In genomic region chr12:129423041-129423580, GRCh38 we compare ENCODE assay signal across 19 cellular contexts.
"Had no signal": no experiment of that assay in that cellular context is flagged by ENCODE, and none has a peak within 500 bp of the region (broad histone marks: within the 10 kb centered on the region; RNA-seq: fewer than 3 reads in every experiment).

No MANE protein-coding gene starts in this region.

- H3K27me3 ChIP-seq: esophagus squamous epithelium, left lung, neutrophil, spleen had no signal

- H3K4me3 ChIP-seq: esophagus squamous epithelium, gastroesophageal sphincter, left lung, lung, psoas muscle, spleen had no signal

- DNase-seq: esophagus squamous epithelium; foreskin fibroblast; glutamatergic neuron; islet precursor cell; left lung; naive thymus-derived CD4-positive, alpha-beta T cell; nephron progenitor cell; psoas muscle; retina; spleen; stimulated activated CD4-positive, alpha-beta T cell treated with anti-CD3 and anti-CD28 coated beads, Interleukin-2, amount 100 ng/mL, for 24 hours; stimulated activated CD4-positive, alpha-beta T cell treated with anti-CD3 and anti-CD28 coated beads, Interleukin-4, amount 100 ng/mL, for 4 hours; stimulated activated naive B cell treated with anti-CD40 and anti-IgM and Interleukin-4, amounts not matched to agents 10 μg/mL and 1 μg/mL and 100 μg/mL, for 72 hours; trophoblast cell had no signal

- H3K4me1 ChIP-seq: esophagus squamous epithelium, gastroesophageal sphincter, left lung, psoas muscle, spleen had no signal

- H3K36me3 ChIP-seq: esophagus squamous epithelium, gastroesophageal sphincter, left lung, neutrophil, spleen had no signal

- FAIRE-seq: colon had no signal

- H3K9me3 ChIP-seq: esophagus squamous epithelium, neutrophil had no signal

- ATAC-seq: gastroesophageal sphincter; left lung; naive thymus-derived CD4-positive, alpha-beta T cell; psoas muscle; sciatic nerve; stimulated activated naive B cell treated with anti-CD40 and anti-IgM and Interleukin-4, amounts not matched to agents 10 μg/mL and 1 μg/mL and 100 μg/mL, for 72 hours had no signal

- H3K27ac ChIP-seq: esophagus squamous epithelium, gastroesophageal sphincter, left lung, neutrophil, psoas muscle, spleen had no signal
